In genomic region chr1:233114159-233114558, GRCh38 we compare ENCODE assay signal across 11 cellular contexts.
DNase-seq lines count a peak whose midpoint lies in the region; ATAC-seq and TF ChIP-seq lines count a peak whose summit lies in the region.
"Had no signal": no experiment of that assay in that cellular context is flagged by ENCODE, and none has a peak within 500 bp of the region (broad histone marks: within the 10 kb centered on the region; RNA-seq: fewer than 3 reads in every experiment).

No MANE protein-coding gene starts in this region.

- H3K4me1 Mint-ChIP-seq in natural killer cell treated with Interleukin-12 subunit alpha and Interleukin-12 subunit beta and Interleukin-15 and Interleukin-18, amount 100 ng/mL, for 72 hours (ENCODE audit: low read depth in 2 of 2), result peaks cover 42 to 44% of the 10 kb centered on the region in 2 donors
- peaks cover 12 to 24% of the 10 kb centered on the region in 2 donors for H3K4me1 Mint-ChIP-seq in natural killer cell
- H3K4me1 Mint-ChIP-seq in activated naive CD8-positive, alpha-beta T cell treated with anti-CD3 and anti-CD28 coated beads, Interleukin-2, amount 50 U/mL, for 24 hours, result peaks cover 19% of the 10 kb centered on the region

- H3K27me3 Mint-ChIP-seq in natural killer cell treated with Interleukin-12 subunit alpha and Interleukin-12 subunit beta and Interleukin-15 and Interleukin-18, amount 100 ng/mL, for 72 hours, result no peaks in the 10 kb centered on the region
- H3K27me3 Mint-ChIP-seq in natural killer cell (ENCODE audit: low read depth in 2 of 2), result no peaks in the 10 kb centered on the region
- no peaks in the 10 kb centered on the region for H3K27me3 Mint-ChIP-seq in activated naive CD8-positive, alpha-beta T cell treated with anti-CD3 and anti-CD28 coated beads, Interleukin-2, amount 50 U/mL, for 24 hours
- H3K27me3 Mint-ChIP-seq: CD4-positive, alpha-beta T cell had no signal

- peak overlapping the region; percentile 87 for H3K4me3 Mint-ChIP-seq in natural killer cell treated with Interleukin-12 subunit alpha and Interleukin-12 subunit beta and Interleukin-15 and Interleukin-18, amount 100 ng/mL, for 72 hours
- no peak overlapping the region for H3K4me3 Mint-ChIP-seq in natural killer cell
- no peak overlapping the region for H3K4me3 Mint-ChIP-seq in activated naive CD8-positive, alpha-beta T cell treated with anti-CD3 and anti-CD28 coated beads, Interleukin-2, amount 50 U/mL, for 24 hours
- H3K4me3 Mint-ChIP-seq: activated naive CD4-positive, alpha-beta T cell treated with anti-CD3 and anti-CD28 coated beads for 36 hours; CD4-positive, alpha-beta T cell had no signal

- H3K27ac ChIP-seq in iPS-18a (ENCODE audit: low read length), result peak overlapping the region; percentile 72
- H3K27ac ChIP-seq in colonic mucosa, result no peak overlapping the region

- no peak for DNase-seq in natural killer cell treated with Interleukin-12 subunit alpha and Interleukin-12 subunit beta and Interleukin-15 and Interleukin-18, amount 100 ng/mL, for 72 hours (ENCODE audit: low spot score)
- DNase-seq in natural killer cell (no peak), mucosa of descending colon (no peak), colonic mucosa (no peak), putamen (ENCODE audit: low spot score) (no peak)
- DNase-seq in activated naive CD8-positive, alpha-beta T cell treated with anti-CD3 and anti-CD28 coated beads, Interleukin-2, amount 50 U/mL, for 24 hours, result no peak
- DNase-seq: activated naive CD4-positive, alpha-beta T cell treated with anti-CD3 and anti-CD28 coated beads for 36 hours; CD4-positive, alpha-beta T cell; right lobe of liver had no signal

- H3K9ac ChIP-seq in iPS-18a (ENCODE audit: low read length) (peak overlapping the region; percentile 73), colonic mucosa (ENCODE audit: low read depth in 2 of 2, low read length in 2 of 2) (no peak overlapping the region)

- peaks cover 15% of the 10 kb centered on the region for H3K36me3 Mint-ChIP-seq in natural killer cell treated with Interleukin-12 subunit alpha and Interleukin-12 subunit beta and Interleukin-15 and Interleukin-18, amount 100 ng/mL, for 72 hours
- no peaks in the 10 kb centered on the region for H3K36me3 Mint-ChIP-seq in natural killer cell
- peaks cover 30% of the 10 kb centered on the region for H3K36me3 Mint-ChIP-seq in activated naive CD8-positive, alpha-beta T cell treated with anti-CD3 and anti-CD28 coated beads, Interleukin-2, amount 50 U/mL, for 24 hours (ENCODE audit: low read depth)

- peak overlapping the region; percentile 95 to 97 for H3K27ac Mint-ChIP-seq in natural killer cell treated with Interleukin-12 subunit alpha and Interleukin-12 subunit beta and Interleukin-15 and Interleukin-18, amount 100 ng/mL, for 72 hours
- peak overlapping the region in 1 of 2 donors; percentile 81 for H3K27ac Mint-ChIP-seq in natural killer cell
- H3K27ac Mint-ChIP-seq in activated naive CD8-positive, alpha-beta T cell treated with anti-CD3 and anti-CD28 coated beads, Interleukin-2, amount 50 U/mL, for 24 hours, result peak overlapping the region; percentile 25
- H3K27ac Mint-ChIP-seq: activated naive CD4-positive, alpha-beta T cell treated with anti-CD3 and anti-CD28 coated beads for 36 hours; CD4-positive, alpha-beta T cell had no signal

- intact Hi-C loops in natural killer cell (cut with micrococcal nuclease) (no loop called here), mucosa of descending colon (cut with DNase I, micrococcal nuclease) (no loop called here), colonic mucosa (cut with DNase I) (no loop called here)

- H3K27me3 ChIP-seq in iPS-18a (ENCODE audit: control insufficient read depth, insufficient read depth, low read length) (no peaks in the 10 kb centered on the region), colonic mucosa (no peaks in the 10 kb centered on the region)
- H3K27me3 ChIP-seq: right lobe of liver had no signal

- H3K36me3 ChIP-seq in iPS-18a (ENCODE audit: control insufficient read depth, low read depth, low read length) (no peaks in the 10 kb centered on the region), mucosa of descending colon (ENCODE audit: low read depth) (no peaks in the 10 kb centered on the region), colonic mucosa (no peaks in the 10 kb centered on the region)
- H3K36me3 ChIP-seq: right lobe of liver had no signal

- no peak for TF ChIP-seq CTCF in natural killer cell (IDR thresholded peaks at IDR 0.05)
- TF ChIP-seq CTCF in mucosa of descending colon (IDR thresholded peaks at IDR 0.05), result no peak
- TF ChIP-seq CTCF in colonic mucosa (IDR thresholded peaks at IDR 0.05), result no peak

- no peaks in the 10 kb centered on the region for H3K9me3 Mint-ChIP-seq in natural killer cell treated with Interleukin-12 subunit alpha and Interleukin-12 subunit beta and Interleukin-15 and Interleukin-18, amount 100 ng/mL, for 72 hours
- H3K9me3 Mint-ChIP-seq in natural killer cell, result no peaks in the 10 kb centered on the region
- H3K9me3 Mint-ChIP-seq in activated naive CD8-positive, alpha-beta T cell treated with anti-CD3 and anti-CD28 coated beads, Interleukin-2, amount 50 U/mL, for 24 hours, result no peaks in the 10 kb centered on the region
- H3K9me3 Mint-ChIP-seq: activated naive CD4-positive, alpha-beta T cell treated with anti-CD3 and anti-CD28 coated beads for 36 hours; CD4-positive, alpha-beta T cell had no signal

- no peak for ATAC-seq in natural killer cell treated with Interleukin-12 subunit alpha and Interleukin-12 subunit beta and Interleukin-15 and Interleukin-18, amount 100 ng/mL, for 72 hours
- ATAC-seq in natural killer cell (no peak), mucosa of descending colon (no peak), GM21529 (IDR thresholded peaks at IDR 0.05; ENCODE audit: unreplicated experiment) (no peak)
- ATAC-seq in activated naive CD8-positive, alpha-beta T cell treated with anti-CD3 and anti-CD28 coated beads, Interleukin-2, amount 50 U/mL, for 24 hours, result no peak

- no peaks in the 10 kb centered on the region for H3K9me3 ChIP-seq in iPS-18a (ENCODE audit: control insufficient read depth, low read depth, low read length)
- no peaks in the 10 kb centered on the region for H3K9me3 ChIP-seq in mucosa of descending colon
- H3K9me3 ChIP-seq in colonic mucosa, result no peaks in the 10 kb centered on the region
- H3K9me3 ChIP-seq: right lobe of liver had no signal

- H3K4me1 ChIP-seq in iPS-18a (ENCODE audit: control insufficient read depth, low read depth, low read length) (peaks cover 33% of the 10 kb centered on the region), mucosa of descending colon (ENCODE audit: low read depth) (no peaks in the 10 kb centered on the region), colonic mucosa (no peaks in the 10 kb centered on the region)
- H3K4me1 ChIP-seq: right lobe of liver had no signal

- no peak overlapping the region for H3K4me3 ChIP-seq in iPS-18a (ENCODE audit: low read length)
- no peak overlapping the region for H3K4me3 ChIP-seq in mucosa of descending colon
- no peak overlapping the region for H3K4me3 ChIP-seq in colonic mucosa
- H3K4me3 ChIP-seq: right lobe of liver had no signal
